15 cellular contexts compared by ENCODE assay signal in genomic region chr11:67445515-67445914, GRCh38. TPM values are rescaled to one million over a fixed set of nuclear protein-coding genes. Genes with fewer than 3 reads are reported as not detected.
DNase-seq lines count a peak whose midpoint lies in the region; ATAC-seq and TF ChIP-seq lines count a peak whose summit lies in the region.
"Had no signal": no experiment of that assay in that cellular context is flagged by ENCODE, and none has a peak within 500 bp of the region (broad histone marks: within the 10 kb centered on the region; RNA-seq: fewer than 3 reads in every experiment).

No MANE protein-coding gene starts in this region.

- no peak overlapping the region for H3K4me2 ChIP-seq in mesendoderm (ENCODE audit: low read length)

- H3K27me3 Mint-ChIP-seq in activated naive CD4-positive, alpha-beta T cell treated with anti-CD3 and anti-CD28 coated beads, Interleukin-2, amount 50 U/mL, for 24 hours, result no peaks in the 10 kb centered on the region
- H3K27me3 Mint-ChIP-seq in T-helper 17 cell, result no peaks in the 10 kb centered on the region
- peaks cover 12% of the 10 kb centered on the region for H3K27me3 Mint-ChIP-seq in endothelial cell (ENCODE audit: unreplicated experiment)
- H3K27me3 Mint-ChIP-seq in stimulated activated naive CD8-positive, alpha-beta T cell treated with anti-CD3 and anti-CD28 coated beads, Interleukin-15, amount 100 ng/mL, for 72 hours, result peaks cover 7% of the 10 kb centered on the region

- H3K4me1 Mint-ChIP-seq in activated naive CD4-positive, alpha-beta T cell treated with anti-CD3 and anti-CD28 coated beads, Interleukin-2, amount 50 U/mL, for 24 hours, result peaks cover 78% of the 10 kb centered on the region
- peaks cover 51% of the 10 kb centered on the region for H3K4me1 Mint-ChIP-seq in T-helper 17 cell
- peaks cover 15% of the 10 kb centered on the region for H3K4me1 Mint-ChIP-seq in endothelial cell (ENCODE audit: unreplicated experiment)
- peaks cover 85% of the 10 kb centered on the region for H3K4me1 Mint-ChIP-seq in stimulated activated naive CD8-positive, alpha-beta T cell treated with anti-CD3 and anti-CD28 coated beads, Interleukin-15, amount 100 ng/mL, for 72 hours

- peak overlapping the region; percentile 79 for H3K4me3 Mint-ChIP-seq in activated naive CD4-positive, alpha-beta T cell treated with anti-CD3 and anti-CD28 coated beads, Interleukin-2, amount 50 U/mL, for 24 hours
- peak overlapping the region; percentile 84 for H3K4me3 Mint-ChIP-seq in T-helper 17 cell
- H3K4me3 Mint-ChIP-seq in endothelial cell (ENCODE audit: unreplicated experiment), result peak overlapping the region; percentile 78
- H3K4me3 Mint-ChIP-seq in stimulated activated naive CD8-positive, alpha-beta T cell treated with anti-CD3 and anti-CD28 coated beads, Interleukin-15, amount 100 ng/mL, for 72 hours, result peak overlapping the region; percentile 86

- no peaks in the 10 kb centered on the region for H3K79me2 ChIP-seq in mesendoderm (ENCODE audit: control insufficient read depth, insufficient read depth, low read length)

- no CpG with 5 or more reads among the region's 5 CpGs for WGBS in mesendoderm (ENCODE audit: extremely low coverage, insufficient coverage, low lambda C conversion rate)

- no peak overlapping the region for H2AK5ac ChIP-seq in mesendoderm (ENCODE audit: low read length)

- H3K4ac ChIP-seq in mesendoderm (ENCODE audit: low read depth, low read length), result no peak overlapping the region

- no peak overlapping the region for H3K9ac ChIP-seq in mesendoderm (ENCODE audit: low read length)

- no peak for DNase-seq in activated naive CD4-positive, alpha-beta T cell treated with anti-CD3 and anti-CD28 coated beads, Interleukin-2, amount 50 U/mL, for 72 hours (ENCODE audit: low spot score in 2 of 2)
- DNase-seq in T-helper 17 cell (no peak), endothelial cell (ENCODE audit: low spot score) (no peak), NCI-H128 (lab: John Stamatoyannopoulos, UW; ENCODE audit: unreplicated experiment) (no peak), mesendoderm (no peak), NCI-H1436 (lab: John Stamatoyannopoulos, UW) (no peak)
- DNase-seq in stimulated activated naive CD8-positive, alpha-beta T cell treated with anti-CD3 and anti-CD28 coated beads, Interleukin-15, amount 100 ng/mL, for 72 hours, result no peak
- DNase-seq: gastrocnemius medialis, mesenchymal stem cell, MV-4-11 had no signal

- H3K36me3 ChIP-seq in mesendoderm (ENCODE audit: control insufficient read depth, insufficient read depth, low read length), result no peaks in the 10 kb centered on the region
- H3K36me3 ChIP-seq: gastrocnemius medialis had no signal

- H3K27ac ChIP-seq in mesendoderm (ENCODE audit: low read depth, low read length), result no peak overlapping the region
- H3K27ac ChIP-seq: gastrocnemius medialis, SJSA1 had no signal

- TF ChIP-seq CTCF in endothelial cell (IDR thresholded peaks at IDR 0.05; ENCODE audit: unreplicated experiment), result no peak

- ATAC-seq in activated naive CD4-positive, alpha-beta T cell treated with anti-CD3 and anti-CD28 coated beads, Interleukin-2, amount 50 U/mL, for 72 hours, result no peak
- ATAC-seq in T-helper 17 cell, result no peak
- no peak for ATAC-seq in stimulated activated naive CD8-positive, alpha-beta T cell treated with anti-CD3 and anti-CD28 coated beads, Interleukin-15, amount 100 ng/mL, for 72 hours
- ATAC-seq: gastrocnemius medialis had no signal

- no peak overlapping the region for H2BK120ac ChIP-seq in mesendoderm (ENCODE audit: low read depth, low read length)

- no peak overlapping the region for H3K23ac ChIP-seq in mesendoderm (ENCODE audit: low read length)

- H3K79me1 ChIP-seq in mesendoderm (ENCODE audit: low read length), result no peaks in the 10 kb centered on the region

- no peaks in the 10 kb centered on the region for H3K9me3 Mint-ChIP-seq in activated naive CD4-positive, alpha-beta T cell treated with anti-CD3 and anti-CD28 coated beads, Interleukin-2, amount 50 U/mL, for 24 hours
- no peaks in the 10 kb centered on the region for H3K9me3 Mint-ChIP-seq in activated naive CD4-positive, alpha-beta T cell treated with anti-CD3 and anti-CD28 coated beads, Interleukin-2, amount 50 U/mL, for 72 hours
- H3K9me3 Mint-ChIP-seq in endothelial cell (ENCODE audit: unreplicated experiment), result no peaks in the 10 kb centered on the region
- no peaks in the 10 kb centered on the region for H3K9me3 Mint-ChIP-seq in stimulated activated naive CD8-positive, alpha-beta T cell treated with anti-CD3 and anti-CD28 coated beads, Interleukin-15, amount 100 ng/mL, for 72 hours

- H3K18ac ChIP-seq in mesendoderm (ENCODE audit: low read length), result no peak overlapping the region

- no peaks in the 10 kb centered on the region for H3K36me3 Mint-ChIP-seq in activated naive CD4-positive, alpha-beta T cell treated with anti-CD3 and anti-CD28 coated beads, Interleukin-2, amount 50 U/mL, for 24 hours
- H3K36me3 Mint-ChIP-seq in activated naive CD4-positive, alpha-beta T cell treated with anti-CD3 and anti-CD28 coated beads, Interleukin-2, amount 50 U/mL, for 72 hours, result no peaks in the 10 kb centered on the region
- H3K36me3 Mint-ChIP-seq in T-helper 17 cell (ENCODE audit: low read depth) (no peaks in the 10 kb centered on the region), endothelial cell (ENCODE audit: low read depth, unreplicated experiment) (no peaks in the 10 kb centered on the region)

- no peak overlapping the region for H4K8ac ChIP-seq in mesendoderm (ENCODE audit: low read depth, low read length)

- no peak overlapping the region for H2BK5ac ChIP-seq in mesendoderm (ENCODE audit: low read length)

- no peak overlapping the region for H3K4me3 ChIP-seq in mesendoderm (ENCODE audit: low read length)
- H3K4me3 ChIP-seq: gastrocnemius medialis, SJSA1 had no signal

- H3K4me1 ChIP-seq in mesendoderm (ENCODE audit: control insufficient read depth, low read depth, low read length), result no peaks in the 10 kb centered on the region

- H3K56ac ChIP-seq in mesendoderm (ENCODE audit: low read length), result no peak overlapping the region

- no peaks in the 10 kb centered on the region for H3K9me3 ChIP-seq in T-helper 17 cell (ENCODE audit: control insufficient read depth, low read length, poor library complexity, severe bottlenecking)
- H3K9me3 ChIP-seq: gastrocnemius medialis, SJSA1 had no signal

- H3K27me3 ChIP-seq in mesendoderm (ENCODE audit: insufficient read depth, low read length, poor library complexity), result no peaks in the 10 kb centered on the region
- H3K27me3 ChIP-seq: gastrocnemius medialis, SJSA1 had no signal

- H2BK15ac ChIP-seq in mesendoderm (replicated peaks; ENCODE audit: low read depth), result no peak overlapping the region

- H3K27ac Mint-ChIP-seq in activated naive CD4-positive, alpha-beta T cell treated with anti-CD3 and anti-CD28 coated beads, Interleukin-2, amount 50 U/mL, for 24 hours, result peak overlapping the region; percentile 57
- H3K27ac Mint-ChIP-seq in activated naive CD4-positive, alpha-beta T cell treated with anti-CD3 and anti-CD28 coated beads, Interleukin-2, amount 50 U/mL, for 72 hours, result peak overlapping the region in 1 of 2 donors; percentile 45
- H3K27ac Mint-ChIP-seq in T-helper 17 cell, result peak overlapping the region; percentile 97
- peak overlapping the region; percentile 3 for H3K27ac Mint-ChIP-seq in endothelial cell (ENCODE audit: unreplicated experiment)
- H3K27ac Mint-ChIP-seq in stimulated activated naive CD8-positive, alpha-beta T cell treated with anti-CD3 and anti-CD28 coated beads, Interleukin-15, amount 100 ng/mL, for 72 hours, result peak overlapping the region; percentile 64 to 84

- H4K5ac ChIP-seq in mesendoderm (ENCODE audit: low read length), result no peak overlapping the region

RNA-seq across cellular contexts. Expression of gene CORO1B, which starts 2.2 kb away (rescaled TPM):
- total RNA-seq in activated naive CD4-positive, alpha-beta T cell treated with anti-CD3 and anti-CD28 coated beads, Interleukin-2, amount 50 U/mL, for 72 hours, result 100 to 1,000 TPM; 293 to 428 TPM
- total RNA-seq in T-helper 17 cell, result 10 to 100 TPM; 46.1 to 75.4 TPM
- 252 TPM for total RNA-seq in endothelial cell (ENCODE audit: unreplicated experiment)
- polyA plus RNA-seq in mesendoderm (2013, experiment 1 of 2), result 44.3 TPM
- polyA plus RNA-seq in mesendoderm (2013, experiment 2 of 2), result 48.8 TPM

RNA-seq across cellular contexts. Expression of gene GPR152, which starts 7.0 kb away (rescaled TPM):
- not detected for total RNA-seq in activated naive CD4-positive, alpha-beta T cell treated with anti-CD3 and anti-CD28 coated beads, Interleukin-2, amount 50 U/mL, for 72 hours
- not detected for total RNA-seq in T-helper 17 cell
- total RNA-seq in endothelial cell (ENCODE audit: unreplicated experiment), result not detected
- not detected for polyA plus RNA-seq in mesendoderm (2013, experiment 1 of 2)
- polyA plus RNA-seq in mesendoderm (2013, experiment 2 of 2), result not detected
- total RNA-seq: Daoy, gastrocnemius medialis, HT1080, SJSA1 had no signal
- polyA plus RNA-seq: thymus had no signal

RNA-seq across cellular contexts. Expression of gene PTPRCAP, which starts 8.0 kb away (rescaled TPM):
- 100 to 1,000 TPM in 1 of 2 donors, 10 to 100 TPM in 1; 65.2 to 131 TPM for total RNA-seq in activated naive CD4-positive, alpha-beta T cell treated with anti-CD3 and anti-CD28 coated beads, Interleukin-2, amount 50 U/mL, for 72 hours
- total RNA-seq in T-helper 17 cell (100 to 1,000 TPM; 170 to 184 TPM), endothelial cell (ENCODE audit: unreplicated experiment) (12.9 TPM)
- 0.74 TPM for polyA plus RNA-seq in mesendoderm (2013, experiment 1 of 2)
- polyA plus RNA-seq in mesendoderm (2013, experiment 2 of 2), result 1.1 TPM
- total RNA-seq: HT1080 had no signal

RNA-seq across cellular contexts. Expression of gene CABP4, which starts 9.6 kb away (rescaled TPM):
- 1 to 10 TPM; 1.7 to 2.8 TPM for total RNA-seq in activated naive CD4-positive, alpha-beta T cell treated with anti-CD3 and anti-CD28 coated beads, Interleukin-2, amount 50 U/mL, for 72 hours
- total RNA-seq in T-helper 17 cell (10 to 100 TPM in 1 of 2 donors, 1 to 10 TPM in 1; 7.5 to 12.1 TPM), endothelial cell (ENCODE audit: unreplicated experiment) (not detected)
- polyA plus RNA-seq in mesendoderm (2013, experiment 1 of 2), result 0.06 TPM
- not detected for polyA plus RNA-seq in mesendoderm (2013, experiment 2 of 2)
- total RNA-seq: HT1080, SJSA1 had no signal

RNA-seq across cellular contexts. Expression of gene RPS6KB2, which starts 17.2 kb away (rescaled TPM):
- total RNA-seq in activated naive CD4-positive, alpha-beta T cell treated with anti-CD3 and anti-CD28 coated beads, Interleukin-2, amount 50 U/mL, for 72 hours, result 10 to 100 TPM; 64.3 to 68.8 TPM
- total RNA-seq in T-helper 17 cell (10 to 100 TPM; 47.8 to 62.7 TPM), endothelial cell (ENCODE audit: unreplicated experiment) (44.2 TPM)
- 26.5 TPM for polyA plus RNA-seq in mesendoderm (2013, experiment 1 of 2)
- polyA plus RNA-seq in mesendoderm (2013, experiment 2 of 2), result 27.8 TPM
